Comparison of ENCODE assay signal across 1 cellular context in the genomic region with DNA sequence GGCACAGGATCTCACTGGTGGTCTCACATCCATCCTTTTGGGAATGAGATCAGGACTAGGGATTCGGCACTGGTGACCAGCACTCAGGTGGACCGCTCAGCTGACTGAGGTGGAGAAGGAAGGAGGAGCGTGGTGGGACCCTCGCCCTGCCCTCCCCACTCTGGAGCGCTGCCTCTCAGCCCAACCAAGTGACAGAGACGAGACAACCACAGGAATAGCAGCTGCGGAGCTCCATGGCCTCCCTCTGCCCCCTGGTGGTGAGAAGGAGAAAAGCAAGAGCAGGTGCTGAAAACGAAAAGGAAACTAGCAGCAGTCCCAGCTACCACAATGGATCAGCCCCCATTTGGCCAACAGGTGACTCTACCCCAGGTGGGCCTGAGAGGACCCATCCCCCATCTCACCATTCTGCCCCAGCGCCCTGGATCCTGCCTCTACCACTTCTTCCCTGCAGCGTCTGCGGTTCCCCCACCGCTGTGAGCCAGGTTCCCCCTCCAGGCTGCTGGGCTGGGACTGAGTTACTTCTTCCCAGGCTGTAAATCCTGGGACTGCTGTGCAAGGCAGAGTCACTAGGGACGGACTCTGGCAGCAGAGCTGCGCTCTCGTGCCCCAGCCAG.
TF ChIP-seq lines count a peak whose summit lies in the region.

A gene with protein sequence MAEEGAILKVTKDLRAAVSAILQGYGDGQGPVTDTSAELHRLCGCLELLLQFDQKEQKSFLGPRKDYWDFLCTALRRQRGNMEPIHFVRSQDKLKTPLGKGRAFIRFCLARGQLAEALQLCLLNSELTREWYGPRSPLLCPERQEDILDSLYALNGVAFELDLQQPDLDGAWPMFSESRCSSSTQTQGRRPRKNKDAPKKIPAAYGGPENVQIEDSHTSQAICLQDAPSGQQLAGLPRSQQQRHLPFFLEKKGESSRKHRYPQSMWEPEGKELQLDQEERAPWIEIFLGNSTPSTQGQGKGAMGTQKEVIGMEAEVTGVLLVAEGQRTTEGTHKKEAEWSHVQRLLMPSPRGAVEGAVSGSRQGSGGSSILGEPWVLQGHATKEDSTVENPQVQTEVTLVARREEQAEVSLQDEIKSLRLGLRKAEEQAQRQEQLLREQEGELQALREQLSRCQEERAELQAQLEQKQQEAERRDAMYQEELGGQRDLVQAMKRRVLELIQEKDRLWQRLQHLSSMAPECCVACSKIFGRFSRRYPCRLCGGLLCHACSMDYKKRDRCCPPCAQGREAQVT (plus strand): TSS at position 533 of the 614 bp plus-strand sequence. CDS start 1,353 bp downstream, outside the sequence.

TF ChIP-seq in H1, 55 proteins besides CTCF, POLR2A, EP300 and RAD21:
- TF ChIP-seq SIN3A (conservative IDR thresholded peaks at IDR 0.05 in 1 of 2, IDR thresholded peaks at IDR 0.05 in 1 of 2; ENCODE audit: low read depth in 1 of 2, low read length in 2 of 2) (peak in 1 of 2 experiments; percentile 60; a peak in 1 of 4 replicates), KDM4A (IDR thresholded peaks at IDR 0.05; ENCODE audit: low read depth, low read length, severe bottlenecking) (peak; percentile 33), CREB1 (IDR thresholded peaks at IDR 0.05) (0 out of 2 replicates have a peak, but pooled peaks have one; percentile 18), TCF12 (IDR thresholded peaks at IDR 0.05; ENCODE audit: low read depth, low read length) (peak; percentile 87)
- TF ChIP-seq, protein P1, sequence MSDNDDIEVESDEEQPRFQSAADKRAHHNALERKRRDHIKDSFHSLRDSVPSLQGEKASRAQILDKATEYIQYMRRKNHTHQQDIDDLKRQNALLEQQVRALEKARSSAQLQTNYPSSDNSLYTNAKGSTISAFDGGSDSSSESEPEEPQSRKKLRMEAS (IDR thresholded peaks at IDR 0.05): 0 out of 2 replicates have a peak, but pooled peaks have one; percentile 8
TF ChIP-seq in H1: peak in this region for 5; not testable (repeated sequence) for 50.
